Comparison of ENCODE assay signal across 1 cellular context in genomic region chr20:51667002-51667408, GRCh38.
TF ChIP-seq lines count a peak whose summit lies in the region.

No MANE protein-coding gene starts in this region.

TF ChIP-seq in HEK293, 187 proteins besides CTCF, POLR2A, EP300 and RAD21 (continued from another document):
- TF ChIP-seq ZNF791 (tag by site-specific recombination; IDR thresholded peaks at IDR 0.05) (no peak), SCRT1 (tag by site-specific recombination; IDR thresholded peaks at IDR 0.05; ENCODE audit: borderline replicate concordance) (peak; percentile 67), ZNF843 (tag by site-specific recombination; IDR thresholded peaks at IDR 0.05) (peak; percentile 77; the same call in 1 of the 2 replicates), ZNF530 (tag by site-specific recombination; IDR thresholded peaks at IDR 0.05; ENCODE audit: low read depth) (no peak), ZBTB49 (tag by site-specific recombination; IDR thresholded peaks at IDR 0.05; ENCODE audit: low read depth) (0 out of 2 replicates have a peak, but pooled peaks have one; percentile 17), YY2 (tag by site-specific recombination; IDR thresholded peaks at IDR 0.05) (no peak), PRDM1 (tag by site-specific recombination; IDR thresholded peaks at IDR 0.05) (no peak), KLF7 (tag by site-specific recombination; IDR thresholded peaks at IDR 0.05; ENCODE audit: borderline replicate concordance) (peak; percentile 93), ZXDB (tag by site-specific recombination; IDR thresholded peaks at IDR 0.05) (peak; percentile 80), ZNF488 (tag by site-specific recombination; IDR thresholded peaks at IDR 0.05) (peak; percentile 49; the same call in 1 of the 2 replicates), ZNF23 (tag by site-specific recombination; IDR thresholded peaks at IDR 0.05; ENCODE audit: borderline replicate concordance) (no peak), PRDM6 (tag by site-specific recombination; IDR thresholded peaks at IDR 0.05) (peak; percentile 81), REST (tag by site-specific recombination; IDR thresholded peaks at IDR 0.05) (no peak), ZNF513 (tag by site-specific recombination; IDR thresholded peaks at IDR 0.05) (no peak), ZBTB11 (tag by site-specific recombination; conservative IDR thresholded peaks at IDR 0.05; ENCODE audit: low read depth) (peak; percentile 37), ZNF184 (tag by site-specific recombination; IDR thresholded peaks at IDR 0.05) (no peak), ZNF585B (tag by site-specific recombination; IDR thresholded peaks at IDR 0.05) (no peak), ZNF274 (IDR thresholded peaks at IDR 0.05; ENCODE audit: low read length) (no peak), ZNF274 (tag by site-specific recombination; IDR thresholded peaks at IDR 0.05; ENCODE audit: borderline replicate concordance) (no peak), ZFP3 (tag by site-specific recombination; IDR thresholded peaks at IDR 0.05; ENCODE audit: low read depth) (no peak), SP7 (tag by site-specific recombination; IDR thresholded peaks at IDR 0.05) (peak; percentile 54; the same call in 1 of the 2 replicates)
